ENCODE assay signal across 9 cellular contexts in the genomic region with DNA sequence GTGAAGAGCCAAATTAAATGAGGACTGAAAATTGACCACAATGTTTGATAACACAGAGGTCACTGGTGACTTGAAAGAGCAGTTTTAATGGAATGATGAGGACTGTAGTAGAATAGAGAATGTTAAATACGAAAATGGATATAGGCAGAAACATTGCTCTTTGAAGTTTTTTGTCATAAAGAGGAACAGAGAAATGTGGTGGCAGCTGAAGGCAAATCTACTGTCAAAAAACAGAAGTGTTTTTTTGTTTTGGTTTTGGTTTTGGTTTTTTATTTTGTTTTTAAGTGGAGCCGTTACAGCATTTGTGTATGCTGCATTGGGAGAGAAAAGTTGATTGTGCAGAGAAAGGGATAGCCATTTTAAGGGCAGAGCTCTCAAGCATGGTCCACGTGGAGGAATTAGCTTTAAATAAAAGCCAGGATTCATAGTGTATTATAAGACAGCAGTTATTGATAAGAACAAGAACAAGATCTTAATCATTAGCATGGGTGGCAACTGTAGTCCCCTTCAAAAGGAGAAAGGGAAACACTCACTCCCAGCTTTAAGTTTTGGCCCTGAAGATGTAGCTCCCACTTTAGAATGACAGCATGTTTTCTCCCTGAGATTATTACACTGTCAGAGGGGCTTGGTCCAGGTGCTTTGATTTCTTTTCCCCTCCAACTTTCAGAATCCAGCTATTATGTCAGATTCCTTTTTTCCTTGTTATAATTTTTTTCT.
DNase-seq lines count a peak whose midpoint lies in the region; ATAC-seq, FAIRE-seq and TF ChIP-seq lines count a peak whose summit lies in the region.
"Had no signal": no experiment of that assay in that cellular context is flagged by ENCODE, and none has a peak within 500 bp of the region (broad histone marks: within the 10 kb centered on the region; RNA-seq: fewer than 3 reads in every experiment).

No MANE protein-coding gene starts in this region.

- H3K36me3 ChIP-seq in endothelial cell of umbilical vein (ENCODE audit: control insufficient read depth in 2 of 2, extremely low read depth in 1 of 2, insufficient read depth in 2 of 2, low read length in 2 of 2) (no peaks in the 10 kb centered on the region), mammary epithelial cell (ENCODE audit: insufficient read depth, low read length) (no peaks in the 10 kb centered on the region), breast epithelium (no peaks in the 10 kb centered on the region)
- H3K36me3 ChIP-seq: Peyer's patch had no signal

- CTCF ChIA-PET in endothelial cell of umbilical vein (lab: Charles Lee) (interaction anchor here (0.9 to 2.1 kb wide), 3 partner anchors 11 to 74 kb away, joined by 3 to 4 read pairs (median 4); no protein-coding TSS in a partner anchor), mammary epithelial cell (lab: Charles Lee; ENCODE audit: low non-redundant PET) (no interaction called here)

- H3K4me3 ChIP-seq in endothelial cell of umbilical vein (replicated peaks in 1 of 3; ENCODE audit: insufficient read depth in 1 of 3, low read depth in 1 of 3, low read length in 3 of 3) (no peak overlapping the region), mammary epithelial cell (replicated peaks in 1 of 3; ENCODE audit: insufficient read depth in 1 of 3, low read depth in 2 of 3, low read length in 3 of 3) (no peak overlapping the region), breast epithelium (no peak overlapping the region)
- H3K4me3 ChIP-seq: Peyer's patch had no signal

- dilution Hi-C loops in endothelial cell of umbilical vein (cut with MboI; ENCODE audit: extremely low pct_ligation_motif_present, low sequenced_read_pairs): no loop called here
- dilution Hi-C loops in mammary epithelial cell (cut with HindIII; ENCODE audit: low sequenced_read_pairs): no loop called here

- intact Hi-C loops in endothelial cell of umbilical vein (cut with micrococcal nuclease): no loop called here
- intact Hi-C loops in Right ventricle myocardium inferior (cut with DNase I): no loop called here
- intact Hi-C loops in mammary epithelial cell (cut with micrococcal nuclease): no loop called here
- intact Hi-C loops in breast epithelium (cut with DNase I; ENCODE audit: low total_unique reads): no loop called here

- H3K9me1 ChIP-seq in endothelial cell of umbilical vein (replicated peaks; ENCODE audit: control insufficient read depth, extremely low read depth, insufficient read depth, low read length): no peaks in the 10 kb centered on the region

- H3K9ac ChIP-seq in endothelial cell of umbilical vein (replicated peaks; ENCODE audit: extremely low read depth, insufficient read depth, low read length) (no peak overlapping the region), mammary epithelial cell (ENCODE audit: insufficient read depth, low read length) (no peak overlapping the region)

- H3K9me3 ChIP-seq in endothelial cell of umbilical vein (replicated peaks; ENCODE audit: control insufficient read depth, insufficient read depth, low read length): no peaks in the 10 kb centered on the region
- no peaks in the 10 kb centered on the region for H3K9me3 ChIP-seq in mammary epithelial cell (replicated peaks; ENCODE audit: insufficient read depth, low read length)
- no peaks in the 10 kb centered on the region for H3K9me3 ChIP-seq in breast epithelium
- H3K9me3 ChIP-seq: Peyer's patch had no signal

- no peak for FAIRE-seq in endothelial cell of umbilical vein (lab: Jason Lieb, UNC)

- ATAC-seq in GM18499 (IDR thresholded peaks at IDR 0.05; ENCODE audit: insufficient read depth, unreplicated experiment) (peak; percentile 98), GM21423 (IDR thresholded peaks at IDR 0.05; ENCODE audit: unreplicated experiment) (peak; percentile 97), HG03442 (IDR thresholded peaks at IDR 0.05; ENCODE audit: unreplicated experiment) (peak; percentile 98), Right ventricle myocardium inferior (no peak)

- H3K4me1 ChIP-seq in endothelial cell of umbilical vein (ENCODE audit: control insufficient read depth, extremely low read depth, insufficient read depth, low read length) (peaks cover 17% of the 10 kb centered on the region), mammary epithelial cell (ENCODE audit: insufficient read depth, low read length) (no peaks in the 10 kb centered on the region), breast epithelium (no peaks in the 10 kb centered on the region)
- H3K4me1 ChIP-seq: Peyer's patch had no signal

- no peak for TF ChIP-seq CTCF in endothelial cell of umbilical vein (IDR thresholded peaks at IDR 0.05; ENCODE audit: extremely low read depth in 1 of 2, insufficient read depth in 1 of 2, low read depth in 1 of 2, low read length in 2 of 2)
- TF ChIP-seq CTCF in mammary epithelial cell (conservative IDR thresholded peaks at IDR 0.05 in 1 of 2, IDR thresholded peaks at IDR 0.05 in 1 of 2; ENCODE audit: extremely low read depth in 1 of 2, insufficient read depth in 1 of 2, low read depth in 1 of 2, low read length in 2 of 2): no peak
- TF ChIP-seq CTCF in breast epithelium (IDR thresholded peaks at IDR 0.05): no peak

- H3K27ac ChIP-seq in endothelial cell of umbilical vein (ENCODE audit: insufficient read depth, low read depth, low read length): no peak overlapping the region
- no peak overlapping the region for H3K27ac ChIP-seq in mammary epithelial cell (ENCODE audit: insufficient read depth, low read depth, low read length)
- H3K27ac ChIP-seq in breast epithelium: no peak overlapping the region

- H3K4me2 ChIP-seq in endothelial cell of umbilical vein (ENCODE audit: insufficient read depth, low read length) (no peak overlapping the region), mammary epithelial cell (ENCODE audit: insufficient read depth, low read depth, low read length) (no peak overlapping the region)

- H3K27me3 ChIP-seq in endothelial cell of umbilical vein (ENCODE audit: control insufficient read depth in 2 of 2, insufficient read depth in 2 of 2, low read length in 2 of 2): no peaks in the 10 kb centered on the region
- H3K27me3 ChIP-seq in mammary epithelial cell (ENCODE audit: insufficient read depth, low read length): no peaks in the 10 kb centered on the region
- H3K27me3 ChIP-seq in breast epithelium: no peaks in the 10 kb centered on the region
- H3K27me3 ChIP-seq: Peyer's patch had no signal

- POLR2A ChIA-PET in endothelial cell of umbilical vein (lab: Charles Lee): no interaction called here

- in situ Hi-C loops in mammary epithelial cell (cut with MboI; ENCODE audit: low sequenced_read_pairs in 2 of 2): no loop called here

- 71% methylated on average over 3 of the region's 3 CpGs for WGBS in mammary epithelial cell (ENCODE audit: low coverage, missing lambda C conversion rate)

- no peaks in the 10 kb centered on the region for H4K20me1 ChIP-seq in endothelial cell of umbilical vein (replicated peaks; ENCODE audit: control insufficient read depth, extremely low read depth, insufficient read depth, low read length)
- no peaks in the 10 kb centered on the region for H4K20me1 ChIP-seq in mammary epithelial cell (ENCODE audit: insufficient read depth, low read length)

- no peak for DNase-seq in endothelial cell of umbilical vein (ENCODE audit: low read depth, low spot score)
- DNase-seq in Right ventricle myocardium inferior (ENCODE audit: missing footprints): no peak
- DNase-seq in mammary epithelial cell: no peak
- DNase-seq in NCI-H2081 (lab: John Stamatoyannopoulos, UW): no peak
- no peak for DNase-seq in breast epithelium (ENCODE audit: low spot score in 2 of 2)

- peak overlapping the region; percentile 38 for H2AFZ ChIP-seq in endothelial cell of umbilical vein (ENCODE audit: low read depth, low read length)
- no peak overlapping the region for H2AFZ ChIP-seq in mammary epithelial cell (ENCODE audit: low read depth, low read length)

- no peak for TF ChIP-seq POLR2A in endothelial cell of umbilical vein (IDR thresholded peaks at IDR 0.05; ENCODE audit: low read depth, low read length)
- TF ChIP-seq POLR2A in breast epithelium (IDR thresholded peaks at IDR 0.05): no peak

- H3K79me2 ChIP-seq in endothelial cell of umbilical vein (ENCODE audit: control insufficient read depth, insufficient read depth, low read length) (no peaks in the 10 kb centered on the region), mammary epithelial cell (ENCODE audit: insufficient read depth, low read length) (no peaks in the 10 kb centered on the region)

- BruUV-seq in endothelial cell of umbilical vein (replicated peaks; lab: Mats Ljungman, UMichigan): no TSS peak
- no TSS peak for BruUV-seq in mammary epithelial cell (replicated peaks; lab: Mats Ljungman, UMichigan)

TF ChIP-seq in endothelial cell of umbilical vein, 7 proteins besides CTCF, POLR2A, EP300 and RAD21:
- TF ChIP-seq, protein P1, sequence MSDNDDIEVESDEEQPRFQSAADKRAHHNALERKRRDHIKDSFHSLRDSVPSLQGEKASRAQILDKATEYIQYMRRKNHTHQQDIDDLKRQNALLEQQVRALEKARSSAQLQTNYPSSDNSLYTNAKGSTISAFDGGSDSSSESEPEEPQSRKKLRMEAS (IDR thresholded peaks at IDR 0.05; ENCODE audit: insufficient read depth, insufficient read length): no peak
- TF ChIP-seq FOS (IDR thresholded peaks at IDR 0.05; ENCODE audit: borderline replicate concordance, insufficient read depth, low read length) (no peak), POLR2AphosphoS5 (IDR thresholded peaks at IDR 0.05; ENCODE audit: insufficient read depth, low read depth, low read length) (no peak), JUN (IDR thresholded peaks at IDR 0.05; ENCODE audit: borderline replicate concordance, insufficient read depth, insufficient read length, low read depth) (no peak), EZH2 (IDR thresholded peaks at IDR 0.05; ENCODE audit: borderline replicate concordance, low read depth, low read length, severe bottlenecking) (no peak), MYC (IDR thresholded peaks at IDR 0.05; ENCODE audit: low read depth, low read length) (no peak), GATA2 (IDR thresholded peaks at IDR 0.05; ENCODE audit: insufficient read depth, insufficient read length, low read depth, low read length) (no peak)
